Comparison of ENCODE assay signal across 1 cellular context in the genomic region with DNA sequence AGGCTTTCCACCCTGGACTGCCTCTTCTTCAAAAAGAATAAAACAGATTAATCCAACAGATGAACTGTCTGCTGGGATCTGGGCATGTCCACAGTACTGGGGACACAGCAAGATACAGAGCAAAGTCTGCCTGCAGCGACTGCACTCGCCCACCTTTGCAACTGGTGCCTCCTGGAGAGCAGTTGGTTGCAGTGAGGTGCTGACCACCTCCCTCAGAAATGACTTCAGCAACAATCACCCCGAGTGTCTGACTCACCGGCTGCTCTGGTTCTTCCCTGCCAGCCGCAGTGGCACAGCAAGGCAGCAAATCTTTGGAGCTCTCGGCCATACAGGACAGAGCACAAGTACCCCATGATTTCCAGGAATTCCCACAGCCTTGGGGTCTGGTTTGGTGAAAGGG.
TF ChIP-seq lines count a peak whose summit lies in the region.

No MANE protein-coding gene starts in this region.

TF ChIP-seq in SK-N-SH treated with all-trans-retinoic acid at 6 μM for 48 hours, 23 proteins besides CTCF, POLR2A, EP300 and RAD21 (continued from another document):
- TF ChIP-seq SNAI2 (CRISPR knock-in tag; IDR thresholded peaks at IDR 0.05) = no peak
- TF ChIP-seq, protein P1, sequence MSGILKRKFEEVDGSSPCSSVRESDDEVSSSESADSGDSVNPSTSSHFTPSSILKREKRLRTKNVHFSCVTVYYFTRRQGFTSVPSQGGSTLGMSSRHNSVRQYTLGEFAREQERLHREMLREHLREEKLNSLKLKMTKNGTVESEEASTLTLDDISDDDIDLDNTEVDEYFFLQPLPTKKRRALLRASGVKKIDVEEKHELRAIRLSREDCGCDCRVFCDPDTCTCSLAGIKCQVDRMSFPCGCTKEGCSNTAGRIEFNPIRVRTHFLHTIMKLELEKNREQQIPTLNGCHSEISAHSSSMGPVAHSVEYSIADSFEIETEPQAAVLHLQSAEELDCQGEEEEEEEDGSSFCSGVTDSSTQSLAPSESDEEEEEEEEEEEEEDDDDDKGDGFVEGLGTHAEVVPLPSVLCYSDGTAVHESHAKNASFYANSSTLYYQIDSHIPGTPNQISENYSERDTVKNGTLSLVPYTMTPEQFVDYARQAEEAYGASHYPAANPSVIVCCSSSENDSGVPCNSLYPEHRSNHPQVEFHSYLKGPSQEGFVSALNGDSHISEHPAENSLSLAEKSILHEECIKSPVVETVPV (CRISPR knock-in tag; IDR thresholded peaks at IDR 0.05) = no peak
- no peak for TF ChIP-seq ZNF565 (CRISPR knock-in tag; conservative IDR thresholded peaks at IDR 0.05; ENCODE audit: low read depth)
- no peak for TF ChIP-seq TOX (CRISPR knock-in tag; IDR thresholded peaks at IDR 0.05; ENCODE audit: borderline replicate concordance)
TF ChIP-seq in SK-N-SH treated with all-trans-retinoic acid at 6 μM for 48 hours: peak in this region for 0.
